In the genomic region with DNA sequence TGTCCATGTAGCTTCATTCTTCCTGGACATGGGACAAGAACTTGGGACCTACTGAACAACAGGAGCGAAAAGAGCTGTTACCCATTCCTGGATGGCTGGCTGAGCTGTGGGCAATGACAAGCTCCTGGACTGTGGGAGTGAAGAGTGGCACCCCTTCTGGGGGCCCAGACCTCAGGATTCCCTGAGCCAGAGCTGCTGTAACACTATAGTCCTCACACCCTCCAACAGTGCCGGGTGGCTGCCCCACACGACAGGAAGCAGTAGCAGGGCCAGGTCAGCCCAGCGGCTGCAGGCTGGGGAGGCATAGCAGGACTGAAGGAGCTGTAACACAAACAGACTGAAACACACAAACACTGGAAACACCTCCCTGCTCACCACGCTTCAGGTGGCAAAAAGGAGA, we compare ENCODE assay signal across 21 cellular contexts.
"Had no signal": no experiment of that assay in that cellular context is flagged by ENCODE, and none has a peak within 500 bp of the region (broad histone marks: within the 10 kb centered on the region; RNA-seq: fewer than 3 reads in every experiment).

No MANE protein-coding gene starts in this region.

- H3K36me3 ChIP-seq: MG63 had no signal

- H3K27ac ChIP-seq: RWPE1 had no signal

- H3K4me3 ChIP-seq: MG63 had no signal

- DNase-seq: IMR-90, Karpas-422, KG1, MG63, NCI-H1092 treated with DMSO at 0.1 percent for 48 hours, NCI-H1436, NCI-H187 treated with DMSO at 0.1 percent for 48 hours, NCI-H2029 treated with DMSO at 0.1 percent for 48 hours, NCI-H2171, NCI-H226, NCI-H446, NCI-H510A, NCI-H524 treated with DMSO at 0.1 percent for 48 hours, NCI-H69, NCI-H774, PC-3, SHP77, SK-N-SH had no signal

- ATAC-seq: HepG2, Panc1, PC-3 had no signal

- H3K9me3 ChIP-seq: MG63, SK-N-SH had no signal
